7 cellular contexts compared by ENCODE assay signal in the genomic region with DNA sequence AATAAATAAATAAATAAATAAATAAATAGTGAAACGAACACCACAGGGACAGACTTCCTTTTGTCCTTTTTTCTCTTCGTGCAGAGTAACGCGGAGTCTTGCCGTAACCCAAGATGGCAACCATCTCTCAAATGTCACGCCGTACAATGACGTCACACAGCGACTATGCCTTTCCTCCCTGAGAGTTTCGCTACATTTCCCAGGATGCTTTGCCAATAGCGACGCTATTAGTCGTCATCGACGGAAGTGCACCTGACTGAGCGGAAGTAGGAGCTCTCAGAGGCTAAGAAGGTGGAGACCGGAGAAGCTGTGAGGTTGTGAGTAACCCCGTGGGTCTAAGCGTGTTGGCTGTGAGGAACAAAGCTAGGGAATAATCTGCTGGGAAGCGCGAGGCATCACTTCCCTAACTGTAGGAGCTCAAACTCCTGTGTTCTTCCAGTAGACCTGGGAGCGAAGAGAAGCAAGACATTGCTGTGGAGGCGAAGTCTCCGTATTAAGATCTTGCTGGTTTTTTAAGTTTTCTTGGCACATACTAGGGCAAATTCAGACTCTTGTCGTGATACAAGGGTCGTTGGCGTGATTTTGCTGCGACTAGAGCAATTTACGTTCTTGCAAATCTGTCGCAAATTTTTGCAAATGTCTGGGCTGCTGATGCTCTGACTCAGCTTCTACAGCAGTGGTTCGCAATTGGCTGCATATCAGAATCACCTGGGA. TPM values are rescaled to one million over a fixed set of nuclear protein-coding genes. Genes with fewer than 3 reads are reported as not detected.
DNase-seq lines count a peak whose midpoint lies in the region; ATAC-seq and TF ChIP-seq lines count a peak whose summit lies in the region.

A gene with protein sequence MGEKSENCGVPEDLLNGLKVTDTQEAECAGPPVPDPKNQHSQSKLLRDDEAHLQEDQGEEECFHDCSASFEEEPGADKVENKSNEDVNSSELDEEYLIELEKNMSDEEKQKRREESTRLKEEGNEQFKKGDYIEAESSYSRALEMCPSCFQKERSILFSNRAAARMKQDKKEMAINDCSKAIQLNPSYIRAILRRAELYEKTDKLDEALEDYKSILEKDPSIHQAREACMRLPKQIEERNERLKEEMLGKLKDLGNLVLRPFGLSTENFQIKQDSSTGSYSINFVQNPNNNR (plus strand): TSS at position 263 of the 714 bp plus-strand sequence. CDS start 1,390 bp downstream, outside the sequence.

- no peaks in the 10 kb centered on the region for H3K27me3 ChIP-seq in hepatocyte

- H3K4me3 ChIP-seq in astrocyte of the spinal cord (ENCODE audit: low read depth, low read length) (peak within 1 kb of the TSS; percentile 100), hepatocyte (peak within 1 kb of the TSS; percentile 62)

- H3K4me1 ChIP-seq in hepatocyte (ENCODE audit: insufficient read depth): peaks cover 19% of the 10 kb centered on the region

- peaks cover 49% of the 10 kb centered on the region for H3K79me2 ChIP-seq in hepatocyte

- H3K36me3 ChIP-seq in hepatocyte (replicated peaks; ENCODE audit: insufficient read depth, low read depth): no peaks in the 10 kb centered on the region

- no peaks in the 10 kb centered on the region for H4K20me1 ChIP-seq in hepatocyte (ENCODE audit: insufficient read depth, poor library complexity, severe bottlenecking)

- TF ChIP-seq CTCF in astrocyte of the spinal cord (IDR thresholded peaks at IDR 0.05; ENCODE audit: low read depth, low read length): no peak
- no peak for TF ChIP-seq CTCF in hepatocyte (IDR thresholded peaks at IDR 0.05; ENCODE audit: poor library complexity)

- no peaks in the 10 kb centered on the region for H3K9me2 ChIP-seq in hepatocyte (replicated peaks; ENCODE audit: insufficient read depth)

- H3K27ac ChIP-seq in hepatocyte: peak within 1 kb of the TSS; percentile 91

- under 1% methylated on average over 31 of the region's 31 CpGs for WGBS in hepatocyte (ENCODE audit: low lambda C conversion rate, missing lambda C conversion rate)

- H3K9me3 ChIP-seq in hepatocyte (ENCODE audit: low read depth): no peaks in the 10 kb centered on the region

- in situ Hi-C loops in astrocyte of the spinal cord (cut with HindIII; ENCODE audit: low sequenced_read_pairs): no loop called here

- peak; percentile 98 for ATAC-seq in GM18508 (IDR thresholded peaks at IDR 0.05; ENCODE audit: insufficient read depth, unreplicated experiment)
- peak; percentile 99 for ATAC-seq in HG02981 (IDR thresholded peaks at IDR 0.05; ENCODE audit: unreplicated experiment)

- H3K4me2 ChIP-seq in hepatocyte: peak within 1 kb of the TSS; percentile 97

- peak within 1 kb of the TSS; percentile 79 for H2AFZ ChIP-seq in hepatocyte

- peak; percentile 97 for DNase-seq in NCI-H2029 treated with DMSO at 0.1 percent for 48 hours (lab: John Stamatoyannopoulos, UW)
- DNase-seq in T-helper 9 cell: peak; percentile 88
- peak; percentile 99 for DNase-seq in astrocyte of the spinal cord (ENCODE audit: low read depth, low spot score)
- DNase-seq in hepatocyte (ENCODE audit: low spot score): peak; percentile 98
- peak; percentile 99 for DNase-seq in renal cortical epithelial cell (ENCODE audit: low read depth)

RNA-seq across cellular contexts. Expression of the gene that starts here (rescaled TPM):
- total RNA-seq in hepatocyte (41.8 and 46.9 TPM in 2 replicates), renal cortical epithelial cell (77.2 and 83.0 TPM in 2 replicates)
- 50.2 and 57.3 TPM in 2 replicates for polyA plus RNA-seq in hepatocyte

Comparison
In these comparisons a context has a peak if more than half of its experiments do, and no peak if none do; other contexts are left out.
1. Peak in every context shown above with its lines: DNase-seq, ATAC-seq, H3K4me3 ChIP-seq and H3K27ac ChIP-seq.